19 cellular contexts compared by ENCODE assay signal in the genomic region with DNA sequence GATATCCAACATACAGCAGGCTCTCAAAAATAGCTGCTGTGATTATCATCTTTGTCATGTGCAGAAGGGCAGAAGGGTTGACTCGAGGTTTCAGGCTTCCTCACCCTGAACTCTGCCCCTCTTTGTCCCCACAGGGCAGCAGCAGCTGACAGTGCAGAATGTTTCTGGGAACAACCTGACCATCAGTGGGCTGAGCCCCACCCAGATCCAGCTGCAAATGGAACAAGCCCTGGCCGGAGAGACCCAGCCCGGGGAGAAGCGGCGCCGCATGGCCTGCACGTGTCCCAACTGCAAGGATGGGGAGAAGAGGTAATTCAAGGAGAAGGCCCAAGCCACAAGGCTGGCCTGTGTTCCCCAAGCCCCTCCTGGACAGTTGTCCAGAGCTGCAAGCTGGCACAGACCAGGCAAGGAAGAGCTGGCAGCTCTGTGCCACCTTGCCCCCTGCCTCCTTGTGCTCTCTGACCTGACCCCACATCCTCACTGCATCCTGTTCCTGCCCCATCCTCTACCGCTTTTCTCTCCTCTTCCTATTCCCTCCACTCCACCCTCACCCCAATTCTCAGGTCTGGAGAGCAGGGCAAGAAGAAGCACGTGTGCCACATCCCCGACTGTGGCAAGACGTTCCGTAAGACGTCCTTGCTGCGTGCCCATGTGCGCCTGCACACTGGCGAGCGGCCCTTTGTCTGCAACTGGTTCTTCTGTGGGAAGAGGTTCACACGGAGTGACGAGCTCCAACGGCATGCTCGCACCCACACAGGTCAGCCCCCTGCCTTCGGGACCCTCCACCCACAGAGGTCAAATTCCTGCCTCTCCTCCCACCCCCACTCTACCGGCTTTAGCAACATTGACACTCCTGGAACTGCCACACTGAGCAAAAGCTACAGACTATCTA. TPM values are rescaled to one million over a fixed set of nuclear protein-coding genes. Genes with fewer than 3 reads are reported as not detected.
"Had no signal": no experiment of that assay in that cellular context is flagged by ENCODE, and none has a peak within 500 bp of the region (broad histone marks: within the 10 kb centered on the region; RNA-seq: fewer than 3 reads in every experiment).

No MANE protein-coding gene starts in this region.

- H3K36me3 Mint-ChIP-seq: natural killer cell had no signal

- H3K9me3 Mint-ChIP-seq: activated CD4-positive, alpha-beta memory T cell treated with anti-CD3 and anti-CD28 coated beads, Interleukin-2, amount 10 ng/mL, durations not matched to agents 7 days and 5 days; activated naive CD8-positive, alpha-beta T cell treated with anti-CD3 and anti-CD28 coated beads for 36 hours; activated T-helper 17 cell treated with anti-CD3 and anti-CD28 coated beads, Interleukin-2, amount 50 U/mL, for 72 hours; natural killer cell; T-helper 2 cell treated with Interferon-gamma antibody and Interleukin-4, amounts not matched to agents 5 μg/mL and 100 μg/mL, for 36 hours had no signal

- H3K4me1 ChIP-seq: colonic mucosa had no signal

- ATAC-seq: activated CD8-positive, alpha-beta memory T cell treated with anti-CD3 and anti-CD28 coated beads, Interleukin-2, amount 10 ng/mL, durations not matched to agents 7 days and 5 days; activated T-helper 17 cell treated with anti-CD3 and anti-CD28 coated beads, Interleukin-2, amount 50 U/mL, for 72 hours; esophagus mucosa; heart right ventricle; natural killer cell had no signal

- H3K27ac Mint-ChIP-seq: activated CD4-positive, alpha-beta memory T cell treated with anti-CD3 and anti-CD28 coated beads, Interleukin-2, amount 10 ng/mL, durations not matched to agents 7 days and 5 days; activated CD8-positive, alpha-beta memory T cell treated with anti-CD3 and anti-CD28 coated beads, Interleukin-2, amount 10 ng/mL, durations not matched to agents 7 days and 5 days; activated naive CD8-positive, alpha-beta T cell treated with anti-CD3 and anti-CD28 coated beads for 36 hours; activated T-helper 17 cell treated with anti-CD3 and anti-CD28 coated beads, Interleukin-2, amount 50 U/mL, for 72 hours; natural killer cell; T-helper 2 cell treated with Interferon-gamma antibody and Interleukin-4, amounts not matched to agents 5 μg/mL and 100 μg/mL, for 36 hours had no signal

- H3K27me3 Mint-ChIP-seq: activated CD4-positive, alpha-beta memory T cell treated with anti-CD3 and anti-CD28 coated beads, Interleukin-2, amount 10 ng/mL, durations not matched to agents 7 days and 5 days; activated CD8-positive, alpha-beta memory T cell treated with anti-CD3 and anti-CD28 coated beads, Interleukin-2, amount 10 ng/mL, durations not matched to agents 7 days and 5 days; activated naive CD8-positive, alpha-beta T cell treated with anti-CD3 and anti-CD28 coated beads for 36 hours; activated T-helper 17 cell treated with anti-CD3 and anti-CD28 coated beads, Interleukin-2, amount 50 U/mL, for 72 hours had no signal

- H3K4me1 Mint-ChIP-seq: activated naive CD8-positive, alpha-beta T cell treated with anti-CD3 and anti-CD28 coated beads for 36 hours; natural killer cell had no signal

- DNase-seq: activated CD4-positive, alpha-beta memory T cell treated with anti-CD3 and anti-CD28 coated beads, Interleukin-2, amount 10 ng/mL, durations not matched to agents 7 days and 5 days; activated CD4-positive, alpha-beta T cell treated with anti-CD3 and anti-CD28 coated beads for 48 hours; activated CD4-positive, CD25-positive, alpha-beta regulatory T cell; activated CD8-positive, alpha-beta memory T cell treated with anti-CD3 and anti-CD28 coated beads, Interleukin-2, amount 10 ng/mL, durations not matched to agents 7 days and 5 days; activated naive CD4-positive, alpha-beta T cell; activated naive CD8-positive, alpha-beta T cell treated with anti-CD3 and anti-CD28 coated beads for 36 hours; activated T-cell treated with anti-CD3 and anti-CD28 coated beads, Interleukin-2, amount 50 U/mL, for 1 hour; amniotic stem cell; central memory CD4-positive, alpha-beta T cell; colonic mucosa; heart right ventricle; mesendoderm; natural killer cell; stimulated activated CD4-positive, alpha-beta T cell treated with anti-CD3 and anti-CD28 coated beads, Interleukin-12 subunit alpha, Interleukin-12 subunit beta, amount 100 ng/mL, for 4 hours; thyroid gland had no signal

- H3K27me3 ChIP-seq: colonic mucosa, heart right ventricle, thyroid gland had no signal

- H3K4me3 ChIP-seq: colonic mucosa, heart right ventricle, SK-N-MC, thyroid gland had no signal

- H3K4me3 Mint-ChIP-seq: activated CD4-positive, alpha-beta memory T cell treated with anti-CD3 and anti-CD28 coated beads, Interleukin-2, amount 10 ng/mL, durations not matched to agents 7 days and 5 days; activated CD8-positive, alpha-beta memory T cell treated with anti-CD3 and anti-CD28 coated beads, Interleukin-2, amount 10 ng/mL, durations not matched to agents 7 days and 5 days; activated naive CD8-positive, alpha-beta T cell treated with anti-CD3 and anti-CD28 coated beads for 36 hours; activated T-helper 17 cell treated with anti-CD3 and anti-CD28 coated beads, Interleukin-2, amount 50 U/mL, for 72 hours; natural killer cell; T-helper 2 cell treated with Interferon-gamma antibody and Interleukin-4, amounts not matched to agents 5 μg/mL and 100 μg/mL, for 36 hours had no signal

- H3K9me3 ChIP-seq: colonic mucosa, heart right ventricle, thyroid gland had no signal

- H3K27ac ChIP-seq: colonic mucosa, heart right ventricle, SK-N-MC, thyroid gland had no signal

RNA-seq across cellular contexts. Expression of a gene that starts 32.7 kb away (rescaled TPM):
- total RNA-seq: activated CD4-positive, alpha-beta memory T cell treated with anti-CD3 and anti-CD28 coated beads, Interleukin-2, amount 10 ng/mL, durations not matched to agents 7 days and 5 days; activated CD8-positive, alpha-beta memory T cell treated with anti-CD3 and anti-CD28 coated beads, Interleukin-2, amount 10 ng/mL, durations not matched to agents 7 days and 5 days; activated naive CD8-positive, alpha-beta T cell treated with anti-CD3 and anti-CD28 coated beads for 36 hours; activated T-helper 17 cell treated with anti-CD3 and anti-CD28 coated beads, Interleukin-2, amount 50 U/mL, for 72 hours; heart right ventricle; natural killer cell had no signal
- polyA plus RNA-seq: heart right ventricle had no signal
